ENCODE assay signal across 8 cellular contexts in the genomic region with DNA sequence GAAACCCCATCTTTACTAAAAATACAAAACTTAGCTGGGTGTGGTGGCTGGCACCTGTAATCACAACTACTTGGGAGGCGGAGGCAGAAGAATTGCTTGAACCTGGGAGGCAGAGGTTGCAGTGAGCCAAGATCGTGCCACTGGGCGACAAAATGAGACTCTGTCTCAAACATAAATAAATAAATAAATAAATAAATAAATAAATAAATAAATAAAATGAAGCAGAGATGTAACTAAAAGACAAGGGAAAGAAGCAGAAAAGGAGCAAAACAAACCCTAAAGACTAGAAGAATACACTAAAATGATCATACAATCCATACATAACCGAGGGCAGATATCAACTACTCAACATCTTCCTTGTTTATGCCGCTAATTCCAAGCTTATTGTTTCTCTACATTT.
"Had no signal": no experiment of that assay in that cellular context is flagged by ENCODE, and none has a peak within 500 bp of the region (broad histone marks: within the 10 kb centered on the region; RNA-seq: fewer than 3 reads in every experiment).

No MANE protein-coding gene starts in this region.

- H3K4me3 ChIP-seq: K562 had no signal

- ATAC-seq: HepG2, K562 had no signal

- DNase-seq: IMR-90, KBM-7, KG1 had no signal

- H3K27me3 Mint-ChIP-seq: IgD-negative memory B cell had no signal

- H3K27ac Mint-ChIP-seq: IgD-negative memory B cell had no signal

- H3K27ac ChIP-seq: HL-60 had no signal

- H3K4me3 Mint-ChIP-seq: IgD-negative memory B cell had no signal

- FAIRE-seq: HepG2, HTR-8/SVneo had no signal
